ENCODE assay signal across 15 cellular contexts in genomic region chr3:67329358-67329757, GRCh38.
DNase-seq lines count a peak whose midpoint lies in the region; ATAC-seq and TF ChIP-seq lines count a peak whose summit lies in the region.
"Had no signal": no experiment of that assay in that cellular context is flagged by ENCODE, and none has a peak within 500 bp of the region (broad histone marks: within the 10 kb centered on the region; RNA-seq: fewer than 3 reads in every experiment).

No MANE protein-coding gene starts in this region.

- 79% methylated on average over 2 of the region's 2 CpGs for WGBS in suprapubic skin

- TF ChIP-seq POLR2A in suprapubic skin (IDR thresholded peaks at IDR 0.05), result no peak

- no peak overlapping the region for H3K4me3 Mint-ChIP-seq in T-helper 2 cell treated with Interferon-gamma antibody and Interleukin-4, amounts not matched to agents 5 μg/mL and 100 μg/mL, for 36 hours
- H3K4me3 Mint-ChIP-seq: brain had no signal

- ATAC-seq in GM21786 (IDR thresholded peaks at IDR 0.05; ENCODE audit: unreplicated experiment) (peak; percentile 66), HG03520 (IDR thresholded peaks at IDR 0.05; ENCODE audit: unreplicated experiment) (no peak)
- ATAC-seq: sciatic nerve had no signal

- H3K27me3 ChIP-seq in dorsolateral prefrontal cortex, result peaks cover 0 to 4% (median 0%) of the 10 kb centered on the region in 45 donors
- no peaks in the 10 kb centered on the region for H3K27me3 ChIP-seq in suprapubic skin

- H3K27ac ChIP-seq in dorsolateral prefrontal cortex (no peak overlapping the region), suprapubic skin (no peak overlapping the region)
- H3K27ac ChIP-seq: VCaP had no signal

- no peaks in the 10 kb centered on the region for H3K9me3 Mint-ChIP-seq in T-helper 2 cell treated with Interferon-gamma antibody and Interleukin-4, amounts not matched to agents 5 μg/mL and 100 μg/mL, for 36 hours
- H3K9me3 Mint-ChIP-seq: brain had no signal

- TF ChIP-seq EP300 in suprapubic skin (IDR thresholded peaks at IDR 0.05), result no peak

- peaks cover 4% of the 10 kb centered on the region for H3K27me3 Mint-ChIP-seq in T-helper 2 cell treated with Interferon-gamma antibody and Interleukin-4, amounts not matched to agents 5 μg/mL and 100 μg/mL, for 36 hours (ENCODE audit: low read depth)
- H3K27me3 Mint-ChIP-seq: brain had no signal

- H3K27ac Mint-ChIP-seq in T-helper 2 cell treated with Interferon-gamma antibody and Interleukin-4, amounts not matched to agents 5 μg/mL and 100 μg/mL, for 36 hours, result no peak overlapping the region
- H3K27ac Mint-ChIP-seq: brain had no signal

- no peaks in the 10 kb centered on the region for H3K4me1 ChIP-seq in suprapubic skin

- H3K36me3 Mint-ChIP-seq in T-helper 2 cell treated with Interferon-gamma antibody and Interleukin-4, amounts not matched to agents 5 μg/mL and 100 μg/mL, for 36 hours (ENCODE audit: low read depth), result no peaks in the 10 kb centered on the region
- H3K36me3 Mint-ChIP-seq: brain had no signal

- no peak overlapping the region for H3K4me3 ChIP-seq in dorsolateral prefrontal cortex
- H3K4me3 ChIP-seq in suprapubic skin, result no peak overlapping the region

- no peaks in the 10 kb centered on the region for H3K9me3 ChIP-seq in suprapubic skin

- DNase-seq in activated CD4-positive, alpha-beta T cell treated with anti-CD3 and anti-CD28 coated beads for 24 hours (ENCODE audit: low read depth in 2 of 2), result peak; percentile 0 to 28
- DNase-seq in activated CD4-positive, alpha-beta T cell treated with anti-CD3 and anti-CD28 coated beads, Interleukin-2, amount 50 U/mL, for 1 hour, result no peak
- peak; percentile 59 for DNase-seq in T-helper 2 cell treated with Interferon-gamma antibody and Interleukin-4, amounts not matched to agents 5 μg/mL and 100 μg/mL, for 36 hours (ENCODE audit: low spot score)
- peak; percentile 26 to 49 for DNase-seq in stimulated activated CD4-positive, alpha-beta T cell treated with anti-CD3 and anti-CD28 coated beads, Interleukin-2, amount 100 ng/mL, for 24 hours
- no peak for DNase-seq in dorsolateral prefrontal cortex
- no peak for DNase-seq in suprapubic skin (ENCODE audit: low spot score in 2 of 2)
- DNase-seq: 8988T, IMR-90, NCI-H2107, substantia nigra had no signal

- H3K36me3 ChIP-seq in suprapubic skin, result no peaks in the 10 kb centered on the region

- intact Hi-C loops in dorsolateral prefrontal cortex (cut with DNase I), result no loop called here

- peaks cover 5% of the 10 kb centered on the region for H3K4me1 Mint-ChIP-seq in T-helper 2 cell treated with Interferon-gamma antibody and Interleukin-4, amounts not matched to agents 5 μg/mL and 100 μg/mL, for 36 hours (ENCODE audit: low read depth)
- H3K4me1 Mint-ChIP-seq: brain had no signal

- no peak for TF ChIP-seq CTCF in dorsolateral prefrontal cortex (IDR thresholded peaks at IDR 0.05 in 54 of 56, conservative IDR thresholded peaks at IDR 0.05 in 2 of 56; ENCODE audit: low read depth in 1 of 56, partially characterized antibody in 56 of 56)
- TF ChIP-seq CTCF in suprapubic skin (IDR thresholded peaks at IDR 0.05), result no peak

Comparison
In these comparisons a context has a peak if more than half of its experiments do, and no peak if none do; other contexts are left out.
1. DNase-seq: peak in activated CD4-positive, alpha-beta T cell treated with anti-CD3 and anti-CD28 coated beads for 24 hours (2 of 2), T-helper 2 cell treated with Interferon-gamma antibody and Interleukin-4, amounts not matched to agents 5 μg/mL and 100 μg/mL, for 36 hours (single experiment) and stimulated activated CD4-positive, alpha-beta T cell treated with anti-CD3 and anti-CD28 coated beads, Interleukin-2, amount 100 ng/mL, for 24 hours (2 of 2); none in activated CD4-positive, alpha-beta T cell treated with anti-CD3 and anti-CD28 coated beads, Interleukin-2, amount 50 U/mL, for 1 hour (single experiment), dorsolateral prefrontal cortex (0 of 10) and suprapubic skin (0 of 2).